ENCODE assay signal across 8 cellular contexts in genomic region chr2:160427629-160428424, GRCh38.
DNase-seq lines count a peak whose midpoint lies in the region; ATAC-seq and TF ChIP-seq lines count a peak whose summit lies in the region.

No MANE protein-coding gene starts in this region.

- H3K9me3 ChIP-seq in fibroblast of lung (ENCODE audit: control insufficient read depth, insufficient read depth, low read depth, low read length) (no peaks in the 10 kb centered on the region), Karpas-422 (ENCODE audit: low read length) (peaks cover 4% of the 10 kb centered on the region; the same call in 1 of the 2 replicates)

- H3K4me1 Mint-ChIP-seq in activated CD4-positive, alpha-beta memory T cell treated with anti-CD3 and anti-CD28 coated beads for 36 hours (ENCODE audit: low read depth) = peaks cover 56% of the 10 kb centered on the region

- H2AFZ ChIP-seq in fibroblast of lung (ENCODE audit: low read length) (no peak overlapping the region), Karpas-422 (ENCODE audit: low read length) (no peak overlapping the region)

- peaks cover 13% of the 10 kb centered on the region for H3K9me3 Mint-ChIP-seq in activated CD4-positive, alpha-beta memory T cell treated with anti-CD3 and anti-CD28 coated beads for 36 hours

- H3K27me3 Mint-ChIP-seq in activated CD4-positive, alpha-beta memory T cell treated with anti-CD3 and anti-CD28 coated beads for 36 hours = no peaks in the 10 kb centered on the region

- TF ChIP-seq CTCF in fibroblast of lung (conservative IDR thresholded peaks at IDR 0.05 in 1 of 2, IDR thresholded peaks at IDR 0.05 in 1 of 2; ENCODE audit: low read depth in 1 of 2, low read length in 2 of 2) = no peak

- peak overlapping the region; percentile 86 for H3K27ac Mint-ChIP-seq in activated CD4-positive, alpha-beta memory T cell treated with anti-CD3 and anti-CD28 coated beads for 36 hours

- peak overlapping the region; percentile 72 for H3K4me3 Mint-ChIP-seq in activated CD4-positive, alpha-beta memory T cell treated with anti-CD3 and anti-CD28 coated beads for 36 hours

- POLR2A ChIA-PET in activated CD4-positive, alpha-beta memory T cell treated with anti-CD3 and anti-CD28 coated beads for 36 hours (lab: Charles Lee) = interaction anchor here (2.5 kb wide), 1 partner anchor 21 kb away, joined by 11 read pairs; no protein-coding TSS in a partner anchor

- peak; percentile 72 for ATAC-seq in GM19467 (IDR thresholded peaks at IDR 0.05; ENCODE audit: unreplicated experiment)

- H3K9me2 ChIP-seq in Karpas-422 (replicated peaks; ENCODE audit: insufficient read depth, low read length) = no peaks in the 10 kb centered on the region

- H3K9ac ChIP-seq in fibroblast of lung (ENCODE audit: insufficient read depth, low read length) (peak overlapping the region; percentile 41), Karpas-422 (ENCODE audit: low read length) (no peak overlapping the region)

- H3K36me3 ChIP-seq in fibroblast of lung (ENCODE audit: control insufficient read depth, insufficient read depth, low read length) (no peaks in the 10 kb centered on the region), Karpas-422 (ENCODE audit: insufficient read depth, low read length) (no peaks in the 10 kb centered on the region)

- CTCF ChIA-PET in activated CD4-positive, alpha-beta memory T cell treated with anti-CD3 and anti-CD28 coated beads for 36 hours (lab: Charles Lee) = interaction anchor here (0.9 to 3.8 kb wide), 17 partner anchors 8 to 635 kb away, joined by 3 to 29 read pairs (median 7); no protein-coding TSS in a partner anchor

- no peaks in the 10 kb centered on the region for H3K27me3 ChIP-seq in fibroblast of lung (ENCODE audit: control insufficient read depth, insufficient read depth, low read length)
- H3K27me3 ChIP-seq in Karpas-422 (ENCODE audit: low read length) = peaks cover 3% of the 10 kb centered on the region; the same call in 1 of the 2 replicates

- peaks cover 18% of the 10 kb centered on the region for H3K4me1 ChIP-seq in fibroblast of lung (ENCODE audit: control insufficient read depth, extremely low read depth, insufficient read depth, low read length)
- H3K4me1 ChIP-seq in Karpas-422 (ENCODE audit: low read length) = no peaks in the 10 kb centered on the region

- H3K27ac ChIP-seq in fibroblast of lung (ENCODE audit: insufficient read depth, low read length) (peak overlapping the region; percentile 74), Karpas-422 (ENCODE audit: low read length) (no peak overlapping the region)

- 0 out of 2 replicates have a peak, but pooled peaks have one; percentile 27 for TF ChIP-seq EP300 in Ishikawa (IDR thresholded peaks at IDR 0.05; ENCODE audit: borderline replicate concordance)

- DNase-seq in AG08395 (ENCODE audit: low spot score) = peak; percentile 53
- DNase-seq in activated CD4-positive, alpha-beta memory T cell treated with anti-CD3 and anti-CD28 coated beads for 36 hours = peak; percentile 63
- DNase-seq in fibroblast of lung (ENCODE audit: low read depth in 2 of 2) = peak; percentile 72 to 95
- peak; percentile 37 for DNase-seq in stimulated activated CD4-positive, alpha-beta T cell treated with anti-CD3 and anti-CD28 coated beads, Interleukin-2, amount 100 ng/mL, for 4 hours (ENCODE audit: low read depth)
- DNase-seq in Karpas-422 = no peak
- DNase-seq in NCI-H748 treated with DMSO at 0.1 percent for 48 hours (lab: John Stamatoyannopoulos, UW) = no peak

- intact Hi-C loops in activated CD4-positive, alpha-beta memory T cell treated with anti-CD3 and anti-CD28 coated beads for 36 hours (cut with micrococcal nuclease) = loop anchor here (1.0 to 5.0 kb wide), 5 partner anchors 17 to 564 kb away; no protein-coding TSS in a partner anchor

- H3K79me2 ChIP-seq in fibroblast of lung (ENCODE audit: control insufficient read depth, insufficient read depth, low read length) = peaks cover 20% of the 10 kb centered on the region
- no peaks in the 10 kb centered on the region for H3K79me2 ChIP-seq in Karpas-422 (ENCODE audit: low read length)

- no peak for TF ChIP-seq RAD21 in Ishikawa (IDR thresholded peaks at IDR 0.05; ENCODE audit: low read depth)

- H4K20me1 ChIP-seq in fibroblast of lung (ENCODE audit: control insufficient read depth, extremely low read depth, insufficient read depth, low read length) (no peaks in the 10 kb centered on the region), Karpas-422 (ENCODE audit: insufficient read depth, low read depth, low read length) (no peaks in the 10 kb centered on the region)

- H3K4me3 ChIP-seq in fibroblast of lung (replicated peaks in 1 of 4; ENCODE audit: control extremely low read depth in 1 of 4, insufficient read depth in 1 of 4, low read depth in 3 of 4, low read length in 4 of 4) = peak overlapping the region in 3 of 4 experiments; percentile 28 to 47 (median 29)
- no peak overlapping the region for H3K4me3 ChIP-seq in Karpas-422 (ENCODE audit: low read length)

- H3K36me3 Mint-ChIP-seq in activated CD4-positive, alpha-beta memory T cell treated with anti-CD3 and anti-CD28 coated beads for 36 hours = peaks cover 11% of the 10 kb centered on the region

- H3K4me2 ChIP-seq in fibroblast of lung (ENCODE audit: extremely low read depth, insufficient read depth, low read length) = peak overlapping the region; percentile 81
- no peak overlapping the region for H3K4me2 ChIP-seq in Karpas-422 (ENCODE audit: low read depth, low read length, poor library complexity, severe bottlenecking)

TF ChIP-seq in Ishikawa, 13 proteins besides CTCF, POLR2A, EP300 and RAD21:
- TF ChIP-seq NFIC (IDR thresholded peaks at IDR 0.05) (no peak), CEBPB (IDR thresholded peaks at IDR 0.05) (peak; percentile 62; the same call in 1 of the 2 replicates)
TF ChIP-seq in Ishikawa: peak in this region for 1.

Comparison
In these comparisons a context has a peak if more than half of its experiments do, and no peak if none do; other contexts are left out.
1. DNase-seq: peak in AG08395 (single experiment), activated CD4-positive, alpha-beta memory T cell treated with anti-CD3 and anti-CD28 coated beads for 36 hours (single experiment), fibroblast of lung (2 of 2) and stimulated activated CD4-positive, alpha-beta T cell treated with anti-CD3 and anti-CD28 coated beads, Interleukin-2, amount 100 ng/mL, for 4 hours (single experiment); none in Karpas-422 (single experiment) and NCI-H748 treated with DMSO at 0.1 percent for 48 hours (single experiment).